ENCODE assay signal across 14 cellular contexts in the genomic region with DNA sequence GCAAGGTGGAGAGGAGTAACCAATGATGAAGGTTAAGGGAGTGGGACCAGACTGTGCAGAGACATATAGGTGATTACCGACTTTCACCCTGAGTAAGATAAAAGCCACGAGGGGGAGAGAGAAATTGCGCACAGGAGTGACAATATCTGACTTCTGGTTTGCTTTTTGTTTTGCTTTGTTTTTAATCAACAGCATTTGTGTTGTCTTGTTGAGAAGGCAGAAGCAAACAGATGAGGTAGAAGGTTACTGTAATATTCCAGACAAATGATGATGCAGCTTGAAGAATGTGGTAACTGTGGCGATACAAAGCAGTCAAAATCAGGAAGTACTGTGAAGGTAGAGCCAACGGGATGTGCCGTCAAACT.
A peak's percentile ranks its signal among the peaks of the same experiment; 100 is the strongest.
DNase-seq lines count a peak whose midpoint lies in the region; ATAC-seq and TF ChIP-seq lines count a peak whose summit lies in the region.
"Had no signal": no experiment of that assay in that cellular context is flagged by ENCODE, and none has a peak within 500 bp of the region (broad histone marks: within the 10 kb centered on the region; RNA-seq: fewer than 3 reads in every experiment).

No MANE protein-coding gene starts in this region.

- no peak for TF ChIP-seq CTCF in GM06990 (IDR thresholded peaks at IDR 0.05; ENCODE audit: insufficient read depth, low read length, poor library complexity, severe bottlenecking)

- peak overlapping the region; percentile 42 for H3K4me3 Mint-ChIP-seq in T-helper 2 cell treated with Interferon-gamma antibody and Interleukin-4, amounts not matched to agents 5 μg/mL and 100 μg/mL, for 36 hours

- H3K27ac ChIP-seq in muscle layer of duodenum (ENCODE audit: low read length): peak overlapping the region; percentile 46
- H3K27ac ChIP-seq: adrenal gland, GM23248, SJSA1 had no signal

- no peaks in the 10 kb centered on the region for H3K27me3 ChIP-seq in GM06990 (replicated peaks; ENCODE audit: control insufficient read depth, insufficient read depth, low read length)
- H3K27me3 ChIP-seq in muscle layer of duodenum (ENCODE audit: low read depth, low read length): no peaks in the 10 kb centered on the region
- H3K27me3 ChIP-seq: adrenal gland, SJSA1 had no signal

- peaks cover 18% of the 10 kb centered on the region for H3K4me1 Mint-ChIP-seq in T-helper 2 cell treated with Interferon-gamma antibody and Interleukin-4, amounts not matched to agents 5 μg/mL and 100 μg/mL, for 36 hours (ENCODE audit: low read depth)

- no peaks in the 10 kb centered on the region for H3K9me3 ChIP-seq in muscle layer of duodenum (ENCODE audit: control insufficient read depth in 1 of 2, low read length in 2 of 2)
- H3K9me3 ChIP-seq: adrenal gland, SJSA1 had no signal

- peaks cover 0 to 5% of the 10 kb centered on the region in 2 donors for H3K4me1 ChIP-seq in muscle layer of duodenum (ENCODE audit: control insufficient read depth in 1 of 2, insufficient read depth in 2 of 2, low read length in 2 of 2)
- H3K4me1 ChIP-seq: adrenal gland, SJSA1 had no signal

- H3K27me3 Mint-ChIP-seq in T-helper 2 cell treated with Interferon-gamma antibody and Interleukin-4, amounts not matched to agents 5 μg/mL and 100 μg/mL, for 36 hours (ENCODE audit: low read depth): no peaks in the 10 kb centered on the region

- peaks cover 36% of the 10 kb centered on the region for H3K36me3 Mint-ChIP-seq in T-helper 2 cell treated with Interferon-gamma antibody and Interleukin-4, amounts not matched to agents 5 μg/mL and 100 μg/mL, for 36 hours (ENCODE audit: low read depth)

- DNase-seq in GM06990 (ENCODE audit: extremely low read depth, insufficient read length) (peak; percentile 45), NCI-H1092 (lab: John Stamatoyannopoulos, UW) (no peak), putamen (ENCODE audit: low spot score) (no peak)
- no peak for DNase-seq in T-helper 2 cell treated with Interferon-gamma antibody and Interleukin-4, amounts not matched to agents 5 μg/mL and 100 μg/mL, for 36 hours (ENCODE audit: low spot score)
- DNase-seq: adrenal gland, COR-L47, cortex of kidney, GM23248, NCI-H1417 treated with DMSO at 0.1 percent for 48 hours, NCI-H774 had no signal

- no peaks in the 10 kb centered on the region for H3K9me3 Mint-ChIP-seq in T-helper 2 cell treated with Interferon-gamma antibody and Interleukin-4, amounts not matched to agents 5 μg/mL and 100 μg/mL, for 36 hours

- H3K36me3 ChIP-seq in GM06990 (ENCODE audit: control insufficient read depth, insufficient read depth, low read length) (no peaks in the 10 kb centered on the region), muscle layer of duodenum (ENCODE audit: control insufficient read depth in 1 of 2, insufficient read depth in 2 of 2, low read length in 2 of 2) (peaks cover 5 to 7% of the 10 kb centered on the region in 2 donors)
- H3K36me3 ChIP-seq: adrenal gland had no signal

- H3K27ac Mint-ChIP-seq in T-helper 2 cell treated with Interferon-gamma antibody and Interleukin-4, amounts not matched to agents 5 μg/mL and 100 μg/mL, for 36 hours: peak overlapping the region; percentile 84

- ATAC-seq in GM18520 (IDR thresholded peaks at IDR 0.05; ENCODE audit: unreplicated experiment) (peak; percentile 71), HG02623 (IDR thresholded peaks at IDR 0.05; ENCODE audit: unreplicated experiment) (no peak)

- H3K4me3 ChIP-seq in GM06990 (replicated peaks; ENCODE audit: low read depth, low read length): peak overlapping the region; percentile 12
- H3K4me3 ChIP-seq in muscle layer of duodenum (ENCODE audit: low read depth in 1 of 2, low read length in 2 of 2): no peak overlapping the region
- H3K4me3 ChIP-seq: adrenal gland, GM23248, SJSA1 had no signal
